8 cellular contexts compared by ENCODE assay signal in the genomic region with DNA sequence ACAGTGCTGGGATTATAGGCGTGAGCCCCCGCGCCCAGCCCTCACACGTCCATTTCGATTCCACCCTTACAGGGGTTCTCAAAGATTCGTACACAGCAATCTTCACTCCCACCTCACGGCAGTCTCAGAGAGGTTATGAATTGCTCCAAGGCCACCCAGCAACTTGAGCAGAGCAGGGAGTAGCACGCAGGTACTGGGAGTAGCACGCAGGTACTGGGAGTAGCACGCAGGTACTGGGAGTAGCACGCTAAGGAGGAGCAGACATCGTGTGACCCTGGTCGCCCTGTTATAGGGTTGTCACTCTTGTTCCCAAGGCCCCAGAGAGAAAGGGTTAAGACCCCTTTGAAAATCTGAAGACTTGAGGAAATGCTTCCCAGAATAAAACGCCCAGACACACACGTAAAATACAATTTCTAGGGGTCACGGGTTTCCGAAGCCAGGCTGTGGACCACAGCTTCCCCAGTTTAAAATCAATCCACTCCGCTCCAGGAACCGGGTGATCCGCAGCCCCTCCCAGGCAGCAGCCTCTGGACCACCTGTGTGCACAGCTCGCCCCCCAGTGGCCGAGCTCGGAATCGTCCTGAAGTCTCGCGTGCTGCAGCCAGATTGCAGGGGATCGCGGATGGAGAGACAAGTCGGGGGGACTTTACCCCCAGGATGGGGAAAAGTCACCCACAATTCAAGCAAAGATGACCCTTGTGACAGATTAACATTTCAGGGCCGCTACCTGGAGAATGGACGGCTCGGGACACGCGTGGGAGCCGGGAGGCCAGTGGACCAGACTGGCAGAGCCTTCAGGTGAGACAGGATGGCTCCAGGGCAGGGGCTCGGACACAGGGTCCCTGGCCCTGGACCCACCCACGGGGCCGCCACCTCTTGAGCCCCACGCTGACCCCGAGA.
DNase-seq lines count a peak whose midpoint lies in the region; ATAC-seq and TF ChIP-seq lines count a peak whose summit lies in the region.

No MANE protein-coding gene starts in this region.

- TF ChIP-seq CTCF in GM23338 (conservative IDR thresholded peaks at IDR 0.05; ENCODE audit: low read depth in 2 of 2) (peak; percentile 93 to 99), left lung (IDR thresholded peaks at IDR 0.05) (peak; percentile 98)

- intact Hi-C loops in activated CD4-positive, alpha-beta T cell treated with anti-CD3 and anti-CD28 coated beads for 36 hours (cut with DNase I, micrococcal nuclease) = loop anchor here (1.0 to 10.0 kb wide), 4 partner anchors 449 to 857 kb away; no protein-coding TSS in a partner anchor
- intact Hi-C loops in left lung (cut with DNase I) = loop anchor here in 1 of 2 donors (10.0 kb wide), 1 partner anchor 737 kb away; no protein-coding TSS in a partner anchor

- H3K9me2 ChIP-seq in GM23338 (ENCODE audit: insufficient read depth) = no peaks in the 10 kb centered on the region

- H3K4me3 Mint-ChIP-seq in GM23338 = peak overlapping the region; percentile 4; the same call in 1 of the 3 replicates
- H3K4me3 Mint-ChIP-seq in activated CD4-positive, alpha-beta T cell treated with anti-CD3 and anti-CD28 coated beads for 36 hours = no peak overlapping the region

- no peaks in the 10 kb centered on the region for H3K79me2 ChIP-seq in GM23338 (replicated peaks; ENCODE audit: insufficient read depth)

- H3K9me3 Mint-ChIP-seq in GM23338 = peaks cover 4% of the 10 kb centered on the region; the same call in 1 of the 3 replicates
- peaks cover 5% of the 10 kb centered on the region for H3K9me3 Mint-ChIP-seq in activated CD4-positive, alpha-beta T cell treated with anti-CD3 and anti-CD28 coated beads for 36 hours (ENCODE audit: low read depth)

- no peaks in the 10 kb centered on the region for H3K27me3 ChIP-seq in GM23338 (ENCODE audit: insufficient read depth)
- H3K27me3 ChIP-seq in left lung = peaks cover 0 to 7% of the 10 kb centered on the region in 2 donors

- H3K27ac ChIP-seq in GM23338 (ENCODE audit: low read depth) (no peak overlapping the region), left lung (no peak overlapping the region)

- no peaks in the 10 kb centered on the region for H3K9me3 ChIP-seq in left lung

- H3K27me3 Mint-ChIP-seq in GM23338 (ENCODE audit: insufficient read depth, low read depth, poor library complexity) = peaks cover 17% of the 10 kb centered on the region
- H3K27me3 Mint-ChIP-seq in activated CD4-positive, alpha-beta T cell treated with anti-CD3 and anti-CD28 coated beads for 36 hours = peaks cover 12% of the 10 kb centered on the region

- CTCF ChIA-PET in activated CD4-positive, alpha-beta T cell treated with anti-CD3 and anti-CD28 coated beads for 36 hours (lab: Charles Lee) = interaction anchor here (0.5 to 2.4 kb wide), 25 partner anchors 10 to 751 kb away, joined by 3 to 20 read pairs (median 3); no protein-coding TSS in a partner anchor

- POLR2A ChIA-PET in activated CD4-positive, alpha-beta T cell treated with anti-CD3 and anti-CD28 coated beads for 36 hours (lab: Charles Lee) = no interaction called here

- no peaks in the 10 kb centered on the region for H3F3A ChIP-seq in GM23338 (replicated peaks; ENCODE audit: low read depth)

- no peak overlapping the region for H3K27ac Mint-ChIP-seq in GM23338
- no peak overlapping the region for H3K27ac Mint-ChIP-seq in activated CD4-positive, alpha-beta T cell treated with anti-CD3 and anti-CD28 coated beads for 36 hours

- peaks cover 15% of the 10 kb centered on the region for H3K4me1 Mint-ChIP-seq in GM23338
- H3K4me1 Mint-ChIP-seq in activated CD4-positive, alpha-beta T cell treated with anti-CD3 and anti-CD28 coated beads for 36 hours = peaks cover 46% of the 10 kb centered on the region

- H3K4me3 ChIP-seq in GM23338 = no peak overlapping the region
- H3K4me3 ChIP-seq in left lung = no peak overlapping the region

- no peaks in the 10 kb centered on the region for H4K20me1 ChIP-seq in GM23338 (replicated peaks; ENCODE audit: insufficient read depth)

- ATAC-seq in GM23338 (peak; percentile 72), left lung (peak; percentile 80), HG03460 (IDR thresholded peaks at IDR 0.05; ENCODE audit: unreplicated experiment) (no peak)
- ATAC-seq in activated CD4-positive, alpha-beta T cell treated with anti-CD3 and anti-CD28 coated beads for 36 hours = no peak

- H2AFZ ChIP-seq in GM23338 = peak overlapping the region; percentile 7; the same call in 1 of the 2 replicates

- H3K36me3 ChIP-seq in GM23338 (ENCODE audit: insufficient read depth) = no peaks in the 10 kb centered on the region; the same call in 1 of the 2 replicates
- no peaks in the 10 kb centered on the region for H3K36me3 ChIP-seq in left lung

- H3K36me3 Mint-ChIP-seq in GM23338 (ENCODE audit: low read depth) = no peaks in the 10 kb centered on the region
- H3K36me3 Mint-ChIP-seq in activated CD4-positive, alpha-beta T cell treated with anti-CD3 and anti-CD28 coated beads for 36 hours (ENCODE audit: low read depth) = peaks cover 4% of the 10 kb centered on the region

- DNase-seq in AG08395 (ENCODE audit: low spot score) (peak; percentile 77), GM23338 (ENCODE audit: low spot score) (peak; percentile 91), NCI-H446 (lab: John Stamatoyannopoulos, UW) (peak; percentile 34 to 87), cerebellum (ENCODE audit: low spot score) (peak; percentile 88), left lung (peak; percentile 84 to 95)
- DNase-seq in activated CD4-positive, alpha-beta T cell treated with anti-CD3 and anti-CD28 coated beads for 36 hours = peak; percentile 91
- peak; percentile 75 to 87 for DNase-seq in stimulated activated CD4-positive, alpha-beta T cell treated with anti-CD3 and anti-CD28 coated beads, Interleukin-4, amount 100 ng/mL, for 48 hours (ENCODE audit: low read depth in 2 of 2)

- H3K4me2 ChIP-seq in GM23338 = peak overlapping the region; percentile 59; the same call in 1 of the 2 replicates

- H3K4me1 ChIP-seq in GM23338 (ENCODE audit: insufficient read depth) = no peaks in the 10 kb centered on the region; the same call in 1 of the 2 replicates
- H3K4me1 ChIP-seq in left lung = peaks cover 16 to 62% of the 10 kb centered on the region in 2 donors

TF ChIP-seq in GM23338, 12 proteins besides CTCF, POLR2A, EP300 and RAD21 (continues in another document):
- TF ChIP-seq CREB1 (CRISPR knock-in tag; IDR thresholded peaks at IDR 0.05; ENCODE audit: low read depth) (no peak), NANOG (IDR thresholded peaks at IDR 0.05; ENCODE audit: borderline replicate concordance) (no peak), JUNB (IDR thresholded peaks at IDR 0.05; ENCODE audit: unreplicated experiment) (no peak), EZH2 (IDR thresholded peaks at IDR 0.05; ENCODE audit: low read depth, unreplicated experiment) (no peak)
- TF ChIP-seq, protein P1, sequence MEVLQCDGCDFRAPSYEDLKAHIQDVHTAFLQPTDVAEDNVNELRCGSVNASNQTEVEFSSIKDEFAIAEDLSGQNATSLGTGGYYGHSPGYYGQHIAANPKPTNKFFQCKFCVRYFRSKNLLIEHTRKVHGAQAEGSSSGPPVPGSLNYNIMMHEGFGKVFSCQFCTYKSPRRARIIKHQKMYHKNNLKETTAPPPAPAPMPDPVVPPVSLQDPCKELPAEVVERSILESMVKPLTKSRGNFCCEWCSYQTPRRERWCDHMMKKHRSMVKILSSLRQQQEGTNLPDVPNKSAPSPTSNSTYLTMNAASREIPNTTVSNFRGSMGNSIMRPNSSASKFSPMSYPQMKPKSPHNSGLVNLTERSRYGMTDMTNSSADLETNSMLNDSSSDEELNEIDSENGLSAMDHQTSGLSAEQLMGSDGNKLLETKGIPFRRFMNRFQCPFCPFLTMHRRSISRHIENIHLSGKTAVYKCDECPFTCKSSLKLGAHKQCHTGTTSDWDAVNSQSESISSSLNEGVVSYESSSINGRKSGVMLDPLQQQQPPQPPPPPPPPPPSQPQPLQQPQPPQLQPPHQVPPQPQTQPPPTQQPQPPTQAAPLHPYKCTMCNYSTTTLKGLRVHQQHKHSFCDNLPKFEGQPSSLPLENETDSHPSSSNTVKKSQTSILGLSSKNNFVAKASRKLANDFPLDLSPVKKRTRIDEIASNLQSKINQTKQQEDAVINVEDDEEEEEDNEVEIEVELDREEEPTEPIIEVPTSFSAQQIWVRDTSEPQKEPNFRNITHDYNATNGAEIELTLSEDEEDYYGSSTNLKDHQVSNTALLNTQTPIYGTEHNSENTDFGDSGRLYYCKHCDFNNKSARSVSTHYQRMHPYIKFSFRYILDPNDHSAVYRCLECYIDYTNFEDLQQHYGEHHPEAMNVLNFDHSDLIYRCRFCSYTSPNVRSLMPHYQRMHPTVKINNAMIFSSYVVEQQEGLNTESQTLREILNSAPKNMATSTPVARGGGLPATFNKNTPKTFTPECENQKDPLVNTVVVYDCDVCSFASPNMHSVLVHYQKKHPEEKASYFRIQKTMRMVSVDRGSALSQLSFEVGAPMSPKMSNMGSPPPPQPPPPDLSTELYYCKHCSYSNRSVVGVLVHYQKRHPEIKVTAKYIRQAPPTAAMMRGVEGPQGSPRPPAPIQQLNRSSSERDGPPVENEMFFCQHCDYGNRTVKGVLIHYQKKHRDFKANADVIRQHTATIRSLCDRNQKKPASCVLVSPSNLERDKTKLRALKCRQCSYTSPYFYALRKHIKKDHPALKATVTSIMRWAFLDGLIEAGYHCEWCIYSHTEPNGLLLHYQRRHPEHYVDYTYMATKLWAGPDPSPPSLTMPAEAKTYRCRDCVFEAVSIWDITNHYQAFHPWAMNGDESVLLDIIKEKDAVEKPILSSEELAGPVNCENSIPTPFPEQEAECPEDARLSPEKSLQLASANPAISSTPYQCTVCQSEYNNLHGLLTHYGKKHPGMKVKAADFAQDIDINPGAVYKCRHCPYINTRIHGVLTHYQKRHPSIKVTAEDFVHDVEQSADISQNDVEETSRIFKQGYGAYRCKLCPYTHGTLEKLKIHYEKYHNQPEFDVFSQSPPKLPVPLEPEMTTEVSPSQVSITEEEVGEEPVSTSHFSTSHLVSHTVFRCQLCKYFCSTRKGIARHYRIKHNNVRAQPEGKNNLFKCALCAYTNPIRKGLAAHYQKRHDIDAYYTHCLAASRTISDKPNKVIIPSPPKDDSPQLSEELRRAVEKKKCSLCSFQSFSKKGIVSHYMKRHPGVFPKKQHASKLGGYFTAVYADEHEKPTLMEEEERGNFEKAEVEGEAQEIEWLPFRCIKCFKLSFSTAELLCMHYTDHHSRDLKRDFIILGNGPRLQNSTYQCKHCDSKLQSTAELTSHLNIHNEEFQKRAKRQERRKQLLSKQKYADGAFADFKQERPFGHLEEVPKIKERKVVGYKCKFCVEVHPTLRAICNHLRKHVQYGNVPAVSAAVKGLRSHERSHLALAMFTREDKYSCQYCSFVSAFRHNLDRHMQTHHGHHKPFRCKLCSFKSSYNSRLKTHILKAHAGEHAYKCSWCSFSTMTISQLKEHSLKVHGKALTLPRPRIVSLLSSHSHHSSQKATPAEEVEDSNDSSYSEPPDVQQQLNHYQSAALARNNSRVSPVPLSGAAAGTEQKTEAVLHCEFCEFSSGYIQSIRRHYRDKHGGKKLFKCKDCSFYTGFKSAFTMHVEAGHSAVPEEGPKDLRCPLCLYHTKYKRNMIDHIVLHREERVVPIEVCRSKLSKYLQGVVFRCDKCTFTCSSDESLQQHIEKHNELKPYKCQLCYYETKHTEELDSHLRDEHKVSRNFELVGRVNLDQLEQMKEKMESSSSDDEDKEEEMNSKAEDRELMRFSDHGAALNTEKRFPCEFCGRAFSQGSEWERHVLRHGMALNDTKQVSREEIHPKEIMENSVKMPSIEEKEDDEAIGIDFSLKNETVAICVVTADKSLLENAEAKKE (CRISPR knock-in tag; IDR thresholded peaks at IDR 0.05) = no peak

Comparison
In these comparisons a context has a peak if more than half of its experiments do, and no peak if none do; other contexts are left out.
1. ATAC-seq: peak in GM23338 (single experiment) and left lung (single experiment); none in activated CD4-positive, alpha-beta T cell treated with anti-CD3 and anti-CD28 coated beads for 36 hours (single experiment) and HG03460 (single experiment).
2. Peak in every context shown above with its lines, with median percentiles within 50 percentile points of each other: DNase-seq.